ENCODE assay signal across 16 cellular contexts in the genomic region with DNA sequence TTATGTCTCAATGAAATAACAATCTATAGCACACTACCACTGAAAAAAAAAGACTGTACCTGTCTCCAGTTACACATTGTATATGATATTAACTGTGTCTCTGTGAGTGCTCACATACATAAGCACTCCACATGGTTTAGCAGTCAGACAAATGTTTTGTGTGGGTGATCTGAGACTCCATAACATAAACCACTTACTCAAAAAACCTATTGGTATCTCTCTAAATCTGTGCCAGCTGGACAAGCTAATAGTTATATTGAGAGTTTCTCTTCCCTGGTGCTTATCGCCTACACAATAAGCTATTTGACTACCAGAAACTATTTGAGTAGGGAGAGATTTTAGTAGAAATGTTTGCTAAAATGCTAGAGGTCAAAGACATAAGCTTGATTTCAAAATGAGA.
DNase-seq lines count a peak whose midpoint lies in the region; ATAC-seq and TF ChIP-seq lines count a peak whose summit lies in the region.
"Had no signal": no experiment of that assay in that cellular context is flagged by ENCODE, and none has a peak within 500 bp of the region (broad histone marks: within the 10 kb centered on the region; RNA-seq: fewer than 3 reads in every experiment).

No MANE protein-coding gene starts in this region.

- intact Hi-C loops in upper lobe of right lung (cut with DNase I) = no loop called here

- H3K4me1 Mint-ChIP-seq in mesothelial cell of epicardium = no peaks in the 10 kb centered on the region

- no peak overlapping the region for H3K4me3 Mint-ChIP-seq in mesothelial cell of epicardium
- H3K4me3 Mint-ChIP-seq: activated CD4-positive, alpha-beta T cell treated with anti-CD3 and anti-CD28 coated beads, Interleukin-2, amount 10 ng/mL, durations not matched to agents 24 days and 14 days; T-helper 1 cell treated with Interleukin-12 subunit alpha and Interleukin-12 subunit beta and Interleukin-4 antibody, amounts not matched to agents 30 μg/mL and 1 μg/mL, for 36 hours had no signal

- H3K9me3 ChIP-seq in upper lobe of right lung = no peaks in the 10 kb centered on the region
- H3K9me3 ChIP-seq: A549, body of pancreas, prostate gland, uterus had no signal

- H3K36me3 Mint-ChIP-seq in mesothelial cell of epicardium = no peaks in the 10 kb centered on the region

- TF ChIP-seq CTCF in GM06990 (IDR thresholded peaks at IDR 0.05; ENCODE audit: insufficient read depth, low read length, poor library complexity, severe bottlenecking) (no peak), upper lobe of right lung (IDR thresholded peaks at IDR 0.05) (no peak), mesothelial cell of epicardium (IDR thresholded peaks at IDR 0.05; ENCODE audit: unreplicated experiment) (no peak)

- no peaks in the 10 kb centered on the region for H3K9me3 Mint-ChIP-seq in mesothelial cell of epicardium
- H3K9me3 Mint-ChIP-seq: T-helper 1 cell treated with Interleukin-12 subunit alpha and Interleukin-12 subunit beta and Interleukin-4 antibody, amounts not matched to agents 30 μg/mL and 1 μg/mL, for 36 hours had no signal

- no peak overlapping the region for H3K27ac ChIP-seq in upper lobe of right lung
- H3K27ac ChIP-seq: A549, body of pancreas, prostate gland, uterus had no signal

- H3K27me3 ChIP-seq in GM06990 (replicated peaks; ENCODE audit: control insufficient read depth, insufficient read depth, low read length) (no peaks in the 10 kb centered on the region), upper lobe of right lung (no peaks in the 10 kb centered on the region)
- H3K27me3 ChIP-seq: body of pancreas, uterus had no signal

- DNase-seq in GM06990 (ENCODE audit: extremely low read depth, insufficient read length) = peak; percentile 34
- no peak for DNase-seq in effector CD8-positive, alpha-beta T cell (lab: John Stamatoyannopoulos, UW)
- no peak for DNase-seq in upper lobe of right lung
- no peak for DNase-seq in amygdala (lab: John Stamatoyannopoulos, UW)
- DNase-seq in mesothelial cell of epicardium (ENCODE audit: low spot score in 2 of 2, unreplicated experiment in 2 of 2) = no peak
- DNase-seq: activated CD4-positive, alpha-beta T cell treated with anti-CD3 and anti-CD28 coated beads, Interleukin-2, amount 10 ng/mL, durations not matched to agents 24 days and 14 days; body of pancreas; Calu3; effector memory CD4-positive, alpha-beta T cell; uterus had no signal

- H3K36me3 ChIP-seq in GM06990 (ENCODE audit: control insufficient read depth, insufficient read depth, low read length) (no peaks in the 10 kb centered on the region), upper lobe of right lung (no peaks in the 10 kb centered on the region)
- H3K36me3 ChIP-seq: prostate gland, uterus had no signal

- H3K27me3 Mint-ChIP-seq in mesothelial cell of epicardium (ENCODE audit: low read depth) = peaks cover 5% of the 10 kb centered on the region

- no peaks in the 10 kb centered on the region for H3K4me1 ChIP-seq in upper lobe of right lung
- H3K4me1 ChIP-seq: A549, body of pancreas, prostate gland, uterus had no signal

- no peak overlapping the region for H3K4me3 ChIP-seq in GM06990 (replicated peaks; ENCODE audit: low read depth, low read length)
- no peak overlapping the region for H3K4me3 ChIP-seq in upper lobe of right lung
- H3K4me3 ChIP-seq: A549, body of pancreas, prostate gland, uterus had no signal

- ATAC-seq in GM19023 (IDR thresholded peaks at IDR 0.05; ENCODE audit: unreplicated experiment) = peak; percentile 75
- ATAC-seq in GM21737 (IDR thresholded peaks at IDR 0.05; ENCODE audit: unreplicated experiment) = peak; percentile 42
- ATAC-seq in HG03159 (IDR thresholded peaks at IDR 0.05; ENCODE audit: unreplicated experiment) = peak; percentile 70
- ATAC-seq in upper lobe of right lung = no peak
- ATAC-seq: A549, body of pancreas had no signal

- H3K27ac Mint-ChIP-seq in mesothelial cell of epicardium = no peak overlapping the region
- H3K27ac Mint-ChIP-seq: activated CD4-positive, alpha-beta T cell treated with anti-CD3 and anti-CD28 coated beads, Interleukin-2, amount 10 ng/mL, durations not matched to agents 24 days and 14 days; T-helper 1 cell treated with Interleukin-12 subunit alpha and Interleukin-12 subunit beta and Interleukin-4 antibody, amounts not matched to agents 30 μg/mL and 1 μg/mL, for 36 hours had no signal
